8 cellular contexts compared by ENCODE assay signal in genomic region chr9:469672-470040, GRCh38. TPM values are rescaled to one million over a fixed set of nuclear protein-coding genes. Genes with fewer than 3 reads are reported as not detected.
DNase-seq lines count a peak whose midpoint lies in the region; ATAC-seq and TF ChIP-seq lines count a peak whose summit lies in the region.

No MANE protein-coding gene starts in this region.

- no peaks in the 10 kb centered on the region for H3K36me3 ChIP-seq in prostate gland

- ATAC-seq in GM19328 (IDR thresholded peaks at IDR 0.05; ENCODE audit: unreplicated experiment) (peak; percentile 22), HG03432 (IDR thresholded peaks at IDR 0.05; ENCODE audit: unreplicated experiment) (peak; percentile 27), GM21381 (IDR thresholded peaks at IDR 0.05; ENCODE audit: unreplicated experiment) (no peak)

- DNase-seq in Calu3 (no peak), germinal center (ENCODE audit: low spot score) (peak; percentile 63), prostate gland (ENCODE audit: low spot score) (peak; percentile 17), T-helper 9 cell (no peak)
- peak; percentile 37 for DNase-seq in activated CD4-positive, alpha-beta memory T cell treated with anti-CD3 and anti-CD28 coated beads for 36 hours

- TF ChIP-seq POLR2A in prostate gland (IDR thresholded peaks at IDR 0.05), result no peak

- no TSS peak for BruUV-seq in Calu3 (replicated peaks; lab: Mats Ljungman, UMichigan)

- peak overlapping the region; percentile 30 to 47 for H3K4me3 ChIP-seq in prostate gland

- H3K4me3 Mint-ChIP-seq in Calu3 (ENCODE audit: low read depth, unreplicated experiment), result peak overlapping the region; percentile 86
- H3K4me3 Mint-ChIP-seq in activated CD4-positive, alpha-beta memory T cell treated with anti-CD3 and anti-CD28 coated beads for 36 hours, result peak overlapping the region; percentile 96

- peaks cover 16% of the 10 kb centered on the region for H3K4me1 Mint-ChIP-seq in Calu3 (ENCODE audit: low read depth, unreplicated experiment)
- peaks cover 22% of the 10 kb centered on the region for H3K4me1 Mint-ChIP-seq in activated CD4-positive, alpha-beta memory T cell treated with anti-CD3 and anti-CD28 coated beads for 36 hours (ENCODE audit: low read depth)

- peaks cover 16% of the 10 kb centered on the region for H3K36me3 Mint-ChIP-seq in Calu3 (ENCODE audit: insufficient read depth, unreplicated experiment)
- H3K36me3 Mint-ChIP-seq in activated CD4-positive, alpha-beta memory T cell treated with anti-CD3 and anti-CD28 coated beads for 36 hours, result peaks cover 9% of the 10 kb centered on the region

- peaks cover 4% of the 10 kb centered on the region for H3K4me1 ChIP-seq in prostate gland (replicated peaks)

- CTCF ChIA-PET in Calu3 (lab: Charles Lee), result no interaction called here
- CTCF ChIA-PET in activated CD4-positive, alpha-beta memory T cell treated with anti-CD3 and anti-CD28 coated beads for 36 hours (lab: Charles Lee), result no interaction called here

- no peaks in the 10 kb centered on the region for H3K27me3 ChIP-seq in prostate gland (replicated peaks; ENCODE audit: insufficient read depth)

- no peaks in the 10 kb centered on the region for H3K9me3 ChIP-seq in prostate gland

- H3K27me3 Mint-ChIP-seq in Calu3 (ENCODE audit: unreplicated experiment), result no peaks in the 10 kb centered on the region
- no peaks in the 10 kb centered on the region for H3K27me3 Mint-ChIP-seq in activated CD4-positive, alpha-beta memory T cell treated with anti-CD3 and anti-CD28 coated beads for 36 hours

- intact Hi-C loops in Calu3 (cut with micrococcal nuclease; ENCODE audit: unreplicated experiment) (no loop called here), prostate gland (cut with DNase I) (no loop called here)
- intact Hi-C loops in activated CD4-positive, alpha-beta memory T cell treated with anti-CD3 and anti-CD28 coated beads for 36 hours (cut with micrococcal nuclease), result loop anchor here (1.0 to 2.0 kb wide), 2 partner anchors 22 to 31 kb away; no protein-coding TSS in a partner anchor

- peak overlapping the region; percentile 75 to 82 for H3K27ac ChIP-seq in prostate gland

- 5% methylated on average over 15 of the region's 19 CpGs for WGBS in prostate gland

- TF ChIP-seq CTCF in Calu3 (IDR thresholded peaks at IDR 0.05; ENCODE audit: unreplicated experiment) (no peak), prostate gland (IDR thresholded peaks at IDR 0.05) (no peak)

- peak overlapping the region; percentile 31 for H3K27ac Mint-ChIP-seq in Calu3 (ENCODE audit: unreplicated experiment)
- H3K27ac Mint-ChIP-seq in activated CD4-positive, alpha-beta memory T cell treated with anti-CD3 and anti-CD28 coated beads for 36 hours, result peak overlapping the region; percentile 86

- H3K9me3 Mint-ChIP-seq in Calu3 (ENCODE audit: low read depth, unreplicated experiment), result no peaks in the 10 kb centered on the region
- no peaks in the 10 kb centered on the region for H3K9me3 Mint-ChIP-seq in activated CD4-positive, alpha-beta memory T cell treated with anti-CD3 and anti-CD28 coated beads for 36 hours

- POLR2A ChIA-PET in activated CD4-positive, alpha-beta memory T cell treated with anti-CD3 and anti-CD28 coated beads for 36 hours (lab: Charles Lee), result interaction anchor here (1.0 to 1.3 kb wide), 2 partner anchors 13 to 35 kb away, joined by 3 to 4 read pairs; partner anchors contain the start of gene KANK1

RNA-seq across cellular contexts. Expression of gene KANK1, which starts 34.8 kb away (rescaled TPM):
- total RNA-seq in Calu3 (2022) (12.3 and 16.3 TPM in 2 replicates), prostate gland (10 to 100 TPM; 72.5 to 95.8 TPM)
- total RNA-seq in activated CD4-positive, alpha-beta memory T cell treated with anti-CD3 and anti-CD28 coated beads for 36 hours, result 1 to 10 TPM; 8.3 TPM

Comparison
In these comparisons a context has a peak if more than half of its experiments do, and no peak if none do; other contexts are left out.
1. DNase-seq: peak in activated CD4-positive, alpha-beta memory T cell treated with anti-CD3 and anti-CD28 coated beads for 36 hours (single experiment), germinal center (single experiment) and prostate gland (single experiment); none in Calu3 (single experiment) and T-helper 9 cell (single experiment).